Comparison of ENCODE assay signal across 9 cellular contexts in genomic region chr17:74432484-74433391, GRCh38. TPM values are rescaled to one million over a fixed set of nuclear protein-coding genes. Genes with fewer than 3 reads are reported as not detected.
DNase-seq lines count a peak whose midpoint lies in the region; ATAC-seq and TF ChIP-seq lines count a peak whose summit lies in the region.
"Had no signal": no experiment of that assay in that cellular context is flagged by ENCODE, and none has a peak within 500 bp of the region (broad histone marks: within the 10 kb centered on the region; RNA-seq: fewer than 3 reads in every experiment).

No MANE protein-coding gene starts in this region.

- H3K27me3 ChIP-seq in upper lobe of right lung, result peaks cover 23% of the 10 kb centered on the region

- no peak for DNase-seq in activated naive CD8-positive, alpha-beta T cell treated with anti-CD3 and anti-CD28 coated beads, Interleukin-2, amount 50 U/mL, for 24 hours
- DNase-seq in ecto neural progenitor cell (ENCODE audit: low spot score) (peak; percentile 74), mucosa of descending colon (peak in 1 of 3 donors; percentile 50), upper lobe of right lung (no peak), NCI-H2196 treated with DMSO at 0.1 percent for 48 hours (lab: John Stamatoyannopoulos, UW; ENCODE audit: unreplicated experiment) (no peak)
- no peak for DNase-seq in stimulated activated CD4-positive, alpha-beta T cell treated with anti-CD3 and anti-CD28 coated beads, Interleukin-4, amount 100 ng/mL, for 24 hours
- DNase-seq: NK-92 treated with Interleukin-12 subunit alpha and Interleukin-12 subunit beta, amount 100 ng/mL, for 24 hours had no signal

- H3K36me3 ChIP-seq in mucosa of descending colon (ENCODE audit: low read depth), result no peaks in the 10 kb centered on the region
- H3K36me3 ChIP-seq in upper lobe of right lung, result no peaks in the 10 kb centered on the region

- H3K4me3 Mint-ChIP-seq in activated naive CD8-positive, alpha-beta T cell, result peak overlapping the region; percentile 17
- no peak overlapping the region for H3K4me3 Mint-ChIP-seq in activated naive CD8-positive, alpha-beta T cell treated with anti-CD3 and anti-CD28 coated beads, Interleukin-2, amount 50 U/mL, for 24 hours

- no peaks in the 10 kb centered on the region for H3K36me3 Mint-ChIP-seq in activated naive CD8-positive, alpha-beta T cell
- H3K36me3 Mint-ChIP-seq in activated naive CD8-positive, alpha-beta T cell treated with anti-CD3 and anti-CD28 coated beads, Interleukin-2, amount 50 U/mL, for 24 hours (ENCODE audit: low read depth), result no peaks in the 10 kb centered on the region

- intact Hi-C loops in mucosa of descending colon (cut with DNase I, micrococcal nuclease), result no loop called here
- intact Hi-C loops in upper lobe of right lung (cut with DNase I), result no loop called here

- H3K27me3 Mint-ChIP-seq in activated naive CD8-positive, alpha-beta T cell, result peaks cover 15% of the 10 kb centered on the region
- H3K27me3 Mint-ChIP-seq in activated naive CD8-positive, alpha-beta T cell treated with anti-CD3 and anti-CD28 coated beads, Interleukin-2, amount 50 U/mL, for 24 hours, result peaks cover 62% of the 10 kb centered on the region

- H3K9me3 ChIP-seq in mucosa of descending colon (peaks cover 6% of the 10 kb centered on the region), upper lobe of right lung (no peaks in the 10 kb centered on the region)

- H3K4me1 ChIP-seq in mucosa of descending colon (ENCODE audit: low read depth), result peaks cover 30% of the 10 kb centered on the region
- peaks cover 14% of the 10 kb centered on the region for H3K4me1 ChIP-seq in upper lobe of right lung

- H3K27ac Mint-ChIP-seq in activated naive CD8-positive, alpha-beta T cell, result no peak overlapping the region
- H3K27ac Mint-ChIP-seq in activated naive CD8-positive, alpha-beta T cell treated with anti-CD3 and anti-CD28 coated beads, Interleukin-2, amount 50 U/mL, for 24 hours, result no peak overlapping the region

- no peaks in the 10 kb centered on the region for H3K9me3 Mint-ChIP-seq in activated naive CD8-positive, alpha-beta T cell (ENCODE audit: low read depth)
- H3K9me3 Mint-ChIP-seq in activated naive CD8-positive, alpha-beta T cell treated with anti-CD3 and anti-CD28 coated beads, Interleukin-2, amount 50 U/mL, for 24 hours, result peaks cover 16% of the 10 kb centered on the region

- TF ChIP-seq CTCF in mucosa of descending colon (IDR thresholded peaks at IDR 0.05), result no peak
- TF ChIP-seq CTCF in upper lobe of right lung (IDR thresholded peaks at IDR 0.05), result no peak

- H3K27ac ChIP-seq in upper lobe of right lung, result peak overlapping the region; percentile 95

- ATAC-seq in activated naive CD8-positive, alpha-beta T cell treated with anti-CD3 and anti-CD28 coated beads, Interleukin-2, amount 50 U/mL, for 24 hours, result no peak
- no peak for ATAC-seq in mucosa of descending colon
- no peak for ATAC-seq in upper lobe of right lung
- ATAC-seq in HG03432 (IDR thresholded peaks at IDR 0.05; ENCODE audit: unreplicated experiment), result no peak

- H3K4me1 Mint-ChIP-seq in activated naive CD8-positive, alpha-beta T cell (ENCODE audit: low read depth), result peaks cover 7% of the 10 kb centered on the region
- peaks cover 21% of the 10 kb centered on the region for H3K4me1 Mint-ChIP-seq in activated naive CD8-positive, alpha-beta T cell treated with anti-CD3 and anti-CD28 coated beads, Interleukin-2, amount 50 U/mL, for 24 hours

- H3K4me3 ChIP-seq in mucosa of descending colon, result peak overlapping the region; percentile 72
- H3K4me3 ChIP-seq in upper lobe of right lung, result peak overlapping the region; percentile 65

RNA-seq across cellular contexts. Expression of gene GPRC5C, which starts 0.8 kb away (rescaled TPM):
- total RNA-seq in mucosa of descending colon (100 to 1,000 TPM in 2 of 3 donors, 10 to 100 TPM in 1; 62.2 to 172 (median 139) TPM), upper lobe of right lung (48.6 TPM)

RNA-seq across cellular contexts. Expression of gene CD300A, which starts 33.7 kb away (rescaled TPM):
- total RNA-seq in mucosa of descending colon (1 to 10 TPM; 3.7 to 7.0 (median 5.2) TPM), upper lobe of right lung (17.5 TPM)
